ENCODE assay signal across 1 cellular context in genomic region chr22:46452195-46453005, GRCh38.
TF ChIP-seq lines count a peak whose summit lies in the region.

No MANE protein-coding gene starts in this region.

TF ChIP-seq in HepG2, 621 proteins besides CTCF, POLR2A, EP300 and RAD21 (continued from another document and continues in another):
- TF ChIP-seq ZNF281 (CRISPR knock-in tag; IDR thresholded peaks at IDR 0.05; ENCODE audit: borderline replicate concordance) (no peak), TCF12 (IDR thresholded peaks at IDR 0.05) (no peak), TCF12 (CRISPR knock-in tag; IDR thresholded peaks at IDR 0.05) (no peak), IRF9 (CRISPR knock-in tag; IDR thresholded peaks at IDR 0.05; ENCODE audit: borderline replicate concordance) (0 out of 2 replicates have a peak, but pooled peaks have one; percentile 0), CHD4 (IDR thresholded peaks at IDR 0.05; ENCODE audit: borderline replicate concordance, low read length) (0 out of 2 replicates have a peak, but pooled peaks have one; percentile 13), KLF9 (CRISPR knock-in tag; IDR thresholded peaks at IDR 0.05; ENCODE audit: low read depth) (no peak), ZNF83 (CRISPR knock-in tag; IDR thresholded peaks at IDR 0.05; ENCODE audit: borderline replicate concordance) (no peak), ZNF572 (CRISPR knock-in tag; IDR thresholded peaks at IDR 0.05) (peak; percentile 62; the same call in 1 of the 2 replicates), ZNF563 (CRISPR knock-in tag; IDR thresholded peaks at IDR 0.05) (no peak), ZNF777 (CRISPR knock-in tag; IDR thresholded peaks at IDR 0.05) (peak; percentile 7; the same call in 1 of the 2 replicates), ZNF546 (CRISPR knock-in tag; conservative IDR thresholded peaks at IDR 0.05) (0 out of 2 replicates have a peak, but pooled peaks have one; percentile 22), ZNF280B (CRISPR knock-in tag; IDR thresholded peaks at IDR 0.05; ENCODE audit: borderline replicate concordance) (peak; percentile 46; the same call in 1 of the 2 replicates), CBX1 (IDR thresholded peaks at IDR 0.05; ENCODE audit: low read depth) (no peak), ZNF547 (CRISPR knock-in tag; IDR thresholded peaks at IDR 0.05) (no peak), FOXK2 (IDR thresholded peaks at IDR 0.05) (no peak), SMYD3 (CRISPR knock-in tag; IDR thresholded peaks at IDR 0.05) (no peak; the same call in 1 of the 2 replicates), RBM39 (IDR thresholded peaks at IDR 0.05; ENCODE audit: low read depth, low read length, poor library complexity, severe bottlenecking) (peak; percentile 17), ZZZ3 (CRISPR knock-in tag; IDR thresholded peaks at IDR 0.05; ENCODE audit: borderline replicate concordance) (no peak), ZNF616 (CRISPR knock-in tag; IDR thresholded peaks at IDR 0.05; ENCODE audit: low read depth) (no peak), TFAP4 (IDR thresholded peaks at IDR 0.05; ENCODE audit: borderline replicate concordance, low read depth) (no peak), HOXA5 (CRISPR knock-in tag; IDR thresholded peaks at IDR 0.05) (no peak), ZNF775 (CRISPR knock-in tag; IDR thresholded peaks at IDR 0.05; ENCODE audit: borderline replicate concordance) (no peak), ZSCAN29 (CRISPR knock-in tag; conservative IDR thresholded peaks at IDR 0.05) (no peak), AFF4 (CRISPR knock-in tag; IDR thresholded peaks at IDR 0.05) (no peak), SKIL (CRISPR knock-in tag; IDR thresholded peaks at IDR 0.05; ENCODE audit: borderline replicate concordance) (no peak), NR2F1 (CRISPR knock-in tag; IDR thresholded peaks at IDR 0.05) (no peak), ZNF326 (CRISPR knock-in tag; IDR thresholded peaks at IDR 0.05; ENCODE audit: borderline replicate concordance) (no peak), HNF1A (IDR thresholded peaks at IDR 0.05; ENCODE audit: low read depth) (no peak), HNF1A (CRISPR knock-in tag; IDR thresholded peaks at IDR 0.05; ENCODE audit: borderline replicate concordance) (no peak), KLF11 (CRISPR knock-in tag; IDR thresholded peaks at IDR 0.05) (no peak), HNRNPL (IDR thresholded peaks at IDR 0.05; ENCODE audit: low read depth, low read length) (0 out of 2 replicates have a peak, but pooled peaks have one; percentile 34), ZNF607 (CRISPR knock-in tag; IDR thresholded peaks at IDR 0.05; ENCODE audit: borderline replicate concordance) (peak; percentile 33; the same call in 1 of the 2 replicates), SP5 (CRISPR knock-in tag; IDR thresholded peaks at IDR 0.05; ENCODE audit: borderline replicate concordance, low read depth) (no peak), MYPOP (CRISPR knock-in tag; IDR thresholded peaks at IDR 0.05) (no peak), GPN1 (CRISPR knock-in tag; IDR thresholded peaks at IDR 0.05; ENCODE audit: borderline replicate concordance) (no peak), E2F1 (CRISPR knock-in tag; IDR thresholded peaks at IDR 0.05) (no peak), BCLAF1 (IDR thresholded peaks at IDR 0.05) (no peak)
